26 cellular contexts compared by ENCODE assay signal in genomic region chr18:9466127-9466526, GRCh38.
"Had no signal": no experiment of that assay in that cellular context is flagged by ENCODE, and none has a peak within 500 bp of the region (broad histone marks: within the 10 kb centered on the region; RNA-seq: fewer than 3 reads in every experiment).

No MANE protein-coding gene starts in this region.

- H3K4me3 ChIP-seq: esophagus squamous epithelium, gastrocnemius medialis, heart right ventricle, left lung, lower lobe of right lung, mucosa of descending colon had no signal

- H3K4me1 ChIP-seq: gastrocnemius medialis, heart right ventricle, left lung, lower lobe of right lung had no signal

- FAIRE-seq: endometrium, islet of Langerhans, keratinocyte had no signal

- H3K4me1 Mint-ChIP-seq: endodermal cell; mesothelial cell of epicardium; naive B cell; naive thymus-derived CD8-positive, alpha-beta T cell had no signal

- ATAC-seq: effector memory CD8-positive, alpha-beta T cell; esophagus mucosa; gastrocnemius medialis; left cardiac atrium; left lung; left ventricle myocardium superior; lower lobe of right lung; mucosa of descending colon; naive thymus-derived CD8-positive, alpha-beta T cell had no signal

- H3K36me3 ChIP-seq: esophagus squamous epithelium, gastrocnemius medialis, heart right ventricle, left lung, lower lobe of right lung had no signal

- H3K27ac ChIP-seq: epithelial cell of prostate, esophagus squamous epithelium, gastrocnemius medialis, heart right ventricle, left lung, lower lobe of right lung had no signal

- DNase-seq: cortex of kidney; effector CD8-positive, alpha-beta T cell; effector memory CD8-positive, alpha-beta T cell; endodermal cell; erythroblast; esophagus squamous epithelium; foreskin fibroblast; gastrocnemius medialis; glutamatergic neuron; head of caudate nucleus; heart right ventricle; hippocampal formation; left cardiac atrium; left lung; left ventricle myocardium superior; lower lobe of right lung; mucosa of descending colon; naive B cell; naive thymus-derived CD8-positive, alpha-beta T cell had no signal

- H3K4me3 Mint-ChIP-seq: dendritic cell treated with granulocyte-macrophage colony-stimulating factor and Interleukin-4, amounts not matched to agents 40 ng/mL and 50 ng/mL, for 4 days; effector memory CD8-positive, alpha-beta T cell; endodermal cell; mesothelial cell of epicardium; naive B cell; naive thymus-derived CD8-positive, alpha-beta T cell had no signal

- H3K27me3 ChIP-seq: esophagus squamous epithelium, gastrocnemius medialis, heart right ventricle, left lung had no signal

- H3K27me3 Mint-ChIP-seq: dendritic cell treated with granulocyte-macrophage colony-stimulating factor and Interleukin-4, amounts not matched to agents 40 ng/mL and 50 ng/mL, for 4 days had no signal

- H3K27ac Mint-ChIP-seq: dendritic cell treated with granulocyte-macrophage colony-stimulating factor and Interleukin-4, amounts not matched to agents 40 ng/mL and 50 ng/mL, for 4 days; effector memory CD8-positive, alpha-beta T cell; endodermal cell; mesothelial cell of epicardium; naive B cell; naive thymus-derived CD8-positive, alpha-beta T cell had no signal
